In the genomic region with DNA sequence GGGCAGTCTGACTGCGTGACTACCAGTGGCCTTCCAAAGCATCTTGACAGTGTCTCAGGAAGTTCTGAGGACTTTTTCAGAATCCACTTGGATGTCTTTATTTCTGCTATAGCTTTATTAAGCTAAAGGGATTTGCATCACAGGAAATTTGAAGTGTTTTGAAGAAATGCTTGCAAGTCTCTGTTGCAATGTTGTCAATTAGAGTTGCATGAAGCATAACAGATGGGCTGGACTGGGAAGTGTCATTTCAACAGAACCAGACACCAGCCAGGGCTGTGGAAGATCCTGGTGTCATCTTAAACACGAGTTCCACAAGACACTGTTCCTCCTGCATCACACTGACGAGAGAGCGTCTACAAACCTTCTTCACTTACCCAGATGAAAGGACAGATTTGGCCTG, we compare ENCODE assay signal across 28 cellular contexts.
"Had no signal": no experiment of that assay in that cellular context is flagged by ENCODE, and none has a peak within 500 bp of the region (broad histone marks: within the 10 kb centered on the region; RNA-seq: fewer than 3 reads in every experiment).

No MANE protein-coding gene starts in this region.

- H3K36me3 Mint-ChIP-seq: activated naive CD8-positive, alpha-beta T cell had no signal

- ATAC-seq: activated T-cell treated with anti-CD3 and anti-CD28 coated beads, Interleukin-2, amount 50 U/mL, for 4 hours; activated T-helper 17 cell treated with anti-CD3 and anti-CD28 coated beads, Interleukin-2, amount 50 U/mL, for 72 hours; body of pancreas; effector memory CD8-positive, alpha-beta T cell; WTC11 had no signal

- H3K27me3 Mint-ChIP-seq: activated CD4-positive, alpha-beta memory T cell treated with anti-CD3 and anti-CD28 coated beads, Interleukin-2, amount 10 ng/mL, durations not matched to agents 7 days and 5 days had no signal

- H3K4me1 Mint-ChIP-seq: activated CD4-positive, alpha-beta memory T cell treated with anti-CD3 and anti-CD28 coated beads, Interleukin-2, amount 10 ng/mL, durations not matched to agents 7 days and 5 days; activated CD4-positive, alpha-beta T cell treated with anti-CD3 and anti-CD28 coated beads, Interleukin-2, amount 10 ng/mL, durations not matched to agents 7 days and 5 days; activated T-helper 17 cell treated with anti-CD3 and anti-CD28 coated beads, Interleukin-2, amount 50 U/mL, for 72 hours had no signal

- DNase-seq: activated CD4-positive, alpha-beta memory T cell treated with anti-CD3 and anti-CD28 coated beads, Interleukin-2, amount 10 ng/mL, durations not matched to agents 7 days and 5 days; activated CD4-positive, alpha-beta T cell treated with anti-CD3 and anti-CD28 coated beads for 1 hour; activated CD4-positive, alpha-beta T cell treated with anti-CD3 and anti-CD28 coated beads for 4 hours; activated CD4-positive, alpha-beta T cell treated with anti-CD3 and anti-CD28 coated beads, Interleukin-2, amount 10 ng/mL, durations not matched to agents 7 days and 5 days; activated CD4-positive, alpha-beta T cell treated with anti-CD3 and anti-CD28 coated beads, Interleukin-2, amount 50 U/mL, for 4 hours; activated effector memory CD4-positive, alpha-beta T cell treated with Interleukin-2 at 50 U/mL for 16 hours; activated gamma-delta T cell treated with Interleukin-2 at 50 U/mL for 16 hours; activated naive CD4-positive, alpha-beta T cell treated with anti-CD3 and anti-CD28 coated beads, Interleukin-2, amount 50 U/mL, for 16 hours; activated naive CD4-positive, alpha-beta T cell treated with Interleukin-2 at 50 U/mL for 16 hours; activated T-cell treated with anti-CD3 and anti-CD28 coated beads, Interleukin-2, amount 50 U/mL, for 4 hours; adrenal gland; amygdala; aorta; body of pancreas; caudate nucleus; cortex of kidney; dermis blood vessel endothelial cell; effector CD4-positive, alpha-beta T cell; effector memory CD8-positive, alpha-beta T cell; erythroblast; foreskin melanocyte; head of caudate nucleus; hippocampal formation; T-helper 2 cell had no signal

- H3K4me3 ChIP-seq: adrenal gland, body of pancreas, esophagus muscularis mucosa had no signal

- H3K4me3 Mint-ChIP-seq: activated CD4-positive, alpha-beta memory T cell treated with anti-CD3 and anti-CD28 coated beads, Interleukin-2, amount 10 ng/mL, durations not matched to agents 7 days and 5 days; activated CD4-positive, alpha-beta T cell treated with anti-CD3 and anti-CD28 coated beads, Interleukin-2, amount 10 ng/mL, durations not matched to agents 7 days and 5 days; activated naive CD8-positive, alpha-beta T cell; activated T-cell treated with anti-CD3 and anti-CD28 coated beads, Interleukin-2, amount 50 U/mL, for 4 hours; activated T-helper 17 cell treated with anti-CD3 and anti-CD28 coated beads, Interleukin-2, amount 50 U/mL, for 72 hours; effector memory CD8-positive, alpha-beta T cell; WTC11 had no signal

- H3K4me1 ChIP-seq: adrenal gland, body of pancreas, esophagus muscularis mucosa had no signal

- H3K9me3 ChIP-seq: adrenal gland, body of pancreas had no signal

- H3K36me3 ChIP-seq: adrenal gland, esophagus muscularis mucosa had no signal

- H3K27me3 ChIP-seq: adrenal gland, body of pancreas had no signal

- H3K9me3 Mint-ChIP-seq: activated CD4-positive, alpha-beta memory T cell treated with anti-CD3 and anti-CD28 coated beads, Interleukin-2, amount 10 ng/mL, durations not matched to agents 7 days and 5 days; activated CD4-positive, alpha-beta T cell treated with anti-CD3 and anti-CD28 coated beads, Interleukin-2, amount 10 ng/mL, durations not matched to agents 7 days and 5 days; activated T-helper 17 cell treated with anti-CD3 and anti-CD28 coated beads, Interleukin-2, amount 50 U/mL, for 72 hours had no signal

- H3K27ac Mint-ChIP-seq: activated CD4-positive, alpha-beta memory T cell treated with anti-CD3 and anti-CD28 coated beads, Interleukin-2, amount 10 ng/mL, durations not matched to agents 7 days and 5 days; activated CD4-positive, alpha-beta T cell treated with anti-CD3 and anti-CD28 coated beads, Interleukin-2, amount 10 ng/mL, durations not matched to agents 7 days and 5 days; activated naive CD8-positive, alpha-beta T cell; activated T-helper 17 cell treated with anti-CD3 and anti-CD28 coated beads, Interleukin-2, amount 50 U/mL, for 72 hours; effector memory CD8-positive, alpha-beta T cell; WTC11 had no signal
